In genomic region chr10:101858723-101859500, GRCh38 we compare ENCODE assay signal across 12 cellular contexts. TPM values are rescaled to one million over a fixed set of nuclear protein-coding genes. Genes with fewer than 3 reads are reported as not detected.
DNase-seq lines count a peak whose midpoint lies in the region; ATAC-seq and TF ChIP-seq lines count a peak whose summit lies in the region.
"Had no signal": no experiment of that assay in that cellular context is flagged by ENCODE, and none has a peak within 500 bp of the region (broad histone marks: within the 10 kb centered on the region; RNA-seq: fewer than 3 reads in every experiment).

No MANE protein-coding gene starts in this region.

- H3K36me3 ChIP-seq in CD4-positive, CD25-positive, alpha-beta regulatory T cell (ENCODE audit: control insufficient read depth, insufficient read depth, low read length): peaks cover 6% of the 10 kb centered on the region
- H3K36me3 ChIP-seq in suprapubic skin: peaks cover 7% of the 10 kb centered on the region

- no peak for TF ChIP-seq CTCF in suprapubic skin (IDR thresholded peaks at IDR 0.05)

- peaks cover 18% of the 10 kb centered on the region for H3K4me1 ChIP-seq in CD4-positive, CD25-positive, alpha-beta regulatory T cell (ENCODE audit: control insufficient read depth, insufficient read depth, low read length, poor library complexity, severe bottlenecking)
- H3K4me1 ChIP-seq in suprapubic skin: no peaks in the 10 kb centered on the region

- TF ChIP-seq EP300 in suprapubic skin (IDR thresholded peaks at IDR 0.05): no peak

- 85% methylated on average over 3 of the region's 3 CpGs for WGBS in suprapubic skin

- peak overlapping the region; percentile 3 to 63 (median 28) for H3K4me3 Mint-ChIP-seq in CD4-positive, CD25-positive, alpha-beta regulatory T cell

- DNase-seq in CD4-positive, CD25-positive, alpha-beta regulatory T cell: peak in 2 of 3 donors; percentile 30 to 72
- DNase-seq in OCI-M1 (lab: John Stamatoyannopoulos, UW): peak; percentile 81
- DNase-seq in hypothalamus (lab: John Stamatoyannopoulos, UW): no peak
- no peak for DNase-seq in NCI-H1048 (lab: John Stamatoyannopoulos, UW)
- no peak for DNase-seq in RKO (ENCODE audit: low spot score)
- no peak for DNase-seq in suprapubic skin (ENCODE audit: low spot score in 2 of 2)
- DNase-seq: amygdala, NCI-H1417 treated with DMSO at 0.1 percent for 48 hours, PC-9 had no signal

- H3K27ac Mint-ChIP-seq in CD4-positive, CD25-positive, alpha-beta regulatory T cell: peak overlapping the region; percentile 47 to 78 (median 76)

- no peaks in the 10 kb centered on the region for H3K27me3 Mint-ChIP-seq in CD4-positive, CD25-positive, alpha-beta regulatory T cell

- TF ChIP-seq POLR2A in suprapubic skin (IDR thresholded peaks at IDR 0.05): no peak

- peaks cover 0 to 13% (median 6%) of the 10 kb centered on the region in 7 donors for H3K9me3 Mint-ChIP-seq in CD4-positive, CD25-positive, alpha-beta regulatory T cell

- peaks cover 4 to 9% of the 10 kb centered on the region in 2 experiments for H3K9me3 ChIP-seq in CD4-positive, CD25-positive, alpha-beta regulatory T cell (ENCODE audit: control insufficient read depth in 2 of 2, low read length in 2 of 2)
- no peaks in the 10 kb centered on the region for H3K9me3 ChIP-seq in suprapubic skin

- H3K27me3 ChIP-seq in CD4-positive, CD25-positive, alpha-beta regulatory T cell (ENCODE audit: control insufficient read depth, insufficient read depth, low read length): no peaks in the 10 kb centered on the region
- H3K27me3 ChIP-seq in suprapubic skin: no peaks in the 10 kb centered on the region
- H3K27me3 ChIP-seq: BLaER1 had no signal

- H3K36me3 Mint-ChIP-seq in CD4-positive, CD25-positive, alpha-beta regulatory T cell: peaks cover 46% of the 10 kb centered on the region

- peak overlapping the region; percentile 68 for H3K4me3 ChIP-seq in CD4-positive, CD25-positive, alpha-beta regulatory T cell (ENCODE audit: low read depth, low read length)
- H3K4me3 ChIP-seq in suprapubic skin: no peak overlapping the region
- H3K4me3 ChIP-seq: BLaER1, PC-9 had no signal

- peak overlapping the region; percentile 65 for H3K27ac ChIP-seq in CD4-positive, CD25-positive, alpha-beta regulatory T cell (ENCODE audit: insufficient read depth, low read length, poor library complexity, severe bottlenecking)
- H3K27ac ChIP-seq in suprapubic skin: no peak overlapping the region
- H3K27ac ChIP-seq: BLaER1, PC-9 had no signal

- peaks cover 15 to 26% (median 19%) of the 10 kb centered on the region in 4 donors for H3K4me1 Mint-ChIP-seq in CD4-positive, CD25-positive, alpha-beta regulatory T cell

- peak; percentile 85 to 87 for ATAC-seq in CD4-positive, CD25-positive, alpha-beta regulatory T cell (ENCODE audit: low read depth in 2 of 2)
- peak; percentile 63 for ATAC-seq in GM18868 (IDR thresholded peaks at IDR 0.05; ENCODE audit: unreplicated experiment)
- ATAC-seq in HG02840 (IDR thresholded peaks at IDR 0.05; ENCODE audit: low FRiP score, unreplicated experiment): peak; percentile 74

RNA-seq across cellular contexts. Expression of gene KCNIP2, which starts 15.3 kb away (rescaled TPM):
- 1.6 TPM for total RNA-seq in CD4-positive, CD25-positive, alpha-beta regulatory T cell
- under 1 TPM in 1 of 4 donors, not detected in 3; 0.08 TPM for polyA plus RNA-seq in CD4-positive, CD25-positive, alpha-beta regulatory T cell
- total RNA-seq in suprapubic skin: 10 to 100 TPM in 1 of 4 donors, 1 to 10 TPM in 3; 1.3 to 20.3 (median 4.8) TPM

RNA-seq across cellular contexts. Expression of gene OGA, which starts 40.7 kb away (rescaled TPM):
- total RNA-seq in CD4-positive, CD25-positive, alpha-beta regulatory T cell: 442 TPM
- 10 to 100 TPM; 36.7 to 42.2 (median 41.3) TPM for polyA plus RNA-seq in CD4-positive, CD25-positive, alpha-beta regulatory T cell
- 100 to 1,000 TPM in 3 of 4 donors, 10 to 100 TPM in 1; 90.2 to 423 (median 131) TPM for total RNA-seq in suprapubic skin

Comparison
In these comparisons a context has a peak if more than half of its experiments do, and no peak if none do; other contexts are left out.
1. DNase-seq: peak in CD4-positive, CD25-positive, alpha-beta regulatory T cell (2 of 3) and OCI-M1 (single experiment); none in hypothalamus (0 of 51), NCI-H1048 (single experiment), RKO (single experiment) and suprapubic skin (0 of 2).
2. Peak in every context shown above with its lines, with median percentiles within 50 percentile points of each other: ATAC-seq.